In genomic region chr4:162838671-162839070, GRCh38 we compare ENCODE assay signal across 24 cellular contexts.
"Had no signal": no experiment of that assay in that cellular context is flagged by ENCODE, and none has a peak within 500 bp of the region (broad histone marks: within the 10 kb centered on the region; RNA-seq: fewer than 3 reads in every experiment).

No MANE protein-coding gene starts in this region.

- H3K9me3 ChIP-seq: MG63 had no signal

- ATAC-seq: activated T-cell treated with anti-CD3 and anti-CD28 coated beads, Interleukin-2, amount 50 U/mL, for 4 hours; T-helper 17 cell had no signal

- H3K4me3 ChIP-seq: MG63, PC-9 had no signal

- H3K27me3 ChIP-seq: MG63 had no signal

- H2AFZ ChIP-seq: PC-9 had no signal

- FAIRE-seq: TTC549 had no signal

- H3K4me2 ChIP-seq: PC-9 had no signal

- DNase-seq: activated B cell treated with CpG ODN at 0.5 μM for 24 hours; activated CD4-positive, alpha-beta T cell treated with anti-CD3 and anti-CD28 coated beads for 1 hour; activated CD4-positive, alpha-beta T cell treated with anti-CD3 and anti-CD28 coated beads, Interleukin-2, amount 10 ng/mL, durations not matched to agents 24 days and 14 days; activated CD4-positive, alpha-beta T cell treated with anti-CD3 and anti-CD28 coated beads, Interleukin-2, amount 50 U/mL, for 48 hours; activated CD8-positive, alpha-beta memory T cell treated with anti-CD3 and anti-CD28 coated beads for 24 hours; activated effector memory CD4-positive, alpha-beta T cell treated with anti-CD3 and anti-CD28 coated beads, Interleukin-2, amount 50 U/mL, for 16 hours; activated naive CD4-positive, alpha-beta T cell treated with anti-CD3 and anti-CD28 coated beads for 36 hours; activated T-cell treated with anti-CD3 and anti-CD28 coated beads, Interleukin-2, amount 50 U/mL, for 4 hours; amygdala; Kasumi-1; KBM-7; MG63; MV-4-11; NCI-H1092 treated with DMSO at 0.1 percent for 48 hours; NCI-H1417 treated with DMSO at 0.1 percent for 48 hours; NCI-H1694 treated with DMSO at 0.1 percent for 48 hours; NCI-H2081; NCI-H510A treated with DMSO at 0.1 percent for 48 hours; NCI-H69; PC-9; SHP77 treated with DMSO at 0.1 percent for 48 hours; T-helper 17 cell; T-helper 9 cell had no signal

- H3K27ac ChIP-seq: PC-9 had no signal

- H3K36me3 ChIP-seq: MG63 had no signal
